2 cellular contexts compared by ENCODE assay signal in the genomic region with DNA sequence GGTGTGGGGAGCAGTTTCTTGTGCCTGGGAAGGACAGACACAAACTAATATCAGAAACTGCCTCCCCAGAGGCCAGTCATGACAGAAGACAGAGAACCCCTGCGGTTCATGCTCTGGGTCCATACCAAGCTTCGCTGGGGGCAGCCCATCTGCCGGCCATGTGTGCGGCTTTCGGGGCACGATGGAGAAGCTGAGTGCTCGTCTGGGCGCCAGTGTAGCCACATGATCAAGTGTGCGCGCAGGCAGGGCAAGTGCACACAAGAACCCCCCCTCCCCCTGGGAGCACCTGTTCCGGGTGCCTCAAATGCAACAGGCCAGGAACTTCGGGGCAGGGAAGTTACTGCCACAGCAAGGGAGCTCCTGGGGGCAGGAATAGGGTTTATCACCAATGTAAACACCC.
TF ChIP-seq lines count a peak whose summit lies in the region.

No MANE protein-coding gene starts in this region.

TF ChIP-seq in WTC11, 78 proteins besides CTCF, POLR2A, EP300 and RAD21:
- TF ChIP-seq SOX15 (CRISPR knock-in tag; IDR thresholded peaks at IDR 0.05) (no peak), ESRRA (CRISPR knock-in tag; IDR thresholded peaks at IDR 0.05; ENCODE audit: borderline replicate concordance) (no peak), ZNF396 (CRISPR knock-in tag; IDR thresholded peaks at IDR 0.05; ENCODE audit: borderline replicate concordance) (no peak), ATF2 (CRISPR knock-in tag; IDR thresholded peaks at IDR 0.05; ENCODE audit: borderline replicate concordance, low read depth) (no peak), SMAD4 (CRISPR knock-in tag; IDR thresholded peaks at IDR 0.05) (no peak), FOXK1 (CRISPR knock-in tag; IDR thresholded peaks at IDR 0.05) (no peak), RELA (CRISPR knock-in tag; IDR thresholded peaks at IDR 0.05; ENCODE audit: borderline replicate concordance) (no peak), NR2C2 (CRISPR knock-in tag; IDR thresholded peaks at IDR 0.05) (no peak), MXD4 (CRISPR knock-in tag; IDR thresholded peaks at IDR 0.05; ENCODE audit: borderline replicate concordance) (no peak), CREB1 (CRISPR knock-in tag; IDR thresholded peaks at IDR 0.05) (no peak), ZNF121 (CRISPR knock-in tag; IDR thresholded peaks at IDR 0.05) (no peak)
- TF ChIP-seq, protein P1, sequence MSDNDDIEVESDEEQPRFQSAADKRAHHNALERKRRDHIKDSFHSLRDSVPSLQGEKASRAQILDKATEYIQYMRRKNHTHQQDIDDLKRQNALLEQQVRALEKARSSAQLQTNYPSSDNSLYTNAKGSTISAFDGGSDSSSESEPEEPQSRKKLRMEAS (CRISPR knock-in tag; IDR thresholded peaks at IDR 0.05), result no peak
- TF ChIP-seq, protein P2, sequence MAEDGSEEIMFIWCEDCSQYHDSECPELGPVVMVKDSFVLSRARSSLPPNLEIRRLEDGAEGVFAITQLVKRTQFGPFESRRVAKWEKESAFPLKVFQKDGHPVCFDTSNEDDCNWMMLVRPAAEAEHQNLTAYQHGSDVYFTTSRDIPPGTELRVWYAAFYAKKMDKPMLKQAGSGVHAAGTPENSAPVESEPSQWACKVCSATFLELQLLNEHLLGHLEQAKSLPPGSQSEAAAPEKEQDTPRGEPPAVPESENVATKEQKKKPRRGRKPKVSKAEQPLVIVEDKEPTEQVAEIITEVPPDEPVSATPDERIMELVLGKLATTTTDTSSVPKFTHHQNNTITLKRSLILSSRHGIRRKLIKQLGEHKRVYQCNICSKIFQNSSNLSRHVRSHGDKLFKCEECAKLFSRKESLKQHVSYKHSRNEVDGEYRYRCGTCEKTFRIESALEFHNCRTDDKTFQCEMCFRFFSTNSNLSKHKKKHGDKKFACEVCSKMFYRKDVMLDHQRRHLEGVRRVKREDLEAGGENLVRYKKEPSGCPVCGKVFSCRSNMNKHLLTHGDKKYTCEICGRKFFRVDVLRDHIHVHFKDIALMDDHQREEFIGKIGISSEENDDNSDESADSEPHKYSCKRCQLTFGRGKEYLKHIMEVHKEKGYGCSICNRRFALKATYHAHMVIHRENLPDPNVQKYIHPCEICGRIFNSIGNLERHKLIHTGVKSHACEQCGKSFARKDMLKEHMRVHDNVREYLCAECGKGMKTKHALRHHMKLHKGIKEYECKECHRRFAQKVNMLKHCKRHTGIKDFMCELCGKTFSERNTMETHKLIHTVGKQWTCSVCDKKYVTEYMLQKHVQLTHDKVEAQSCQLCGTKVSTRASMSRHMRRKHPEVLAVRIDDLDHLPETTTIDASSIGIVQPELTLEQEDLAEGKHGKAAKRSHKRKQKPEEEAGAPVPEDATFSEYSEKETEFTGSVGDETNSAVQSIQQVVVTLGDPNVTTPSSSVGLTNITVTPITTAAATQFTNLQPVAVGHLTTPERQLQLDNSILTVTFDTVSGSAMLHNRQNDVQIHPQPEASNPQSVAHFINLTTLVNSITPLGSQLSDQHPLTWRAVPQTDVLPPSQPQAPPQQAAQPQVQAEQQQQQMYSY (CRISPR knock-in tag; IDR thresholded peaks at IDR 0.05), result no peak

TF ChIP-seq in HepG2, 621 proteins besides CTCF, POLR2A, EP300 and RAD21:
- TF ChIP-seq ZNF619 (CRISPR knock-in tag; IDR thresholded peaks at IDR 0.05), result no peak
- TF ChIP-seq SMAD9 (CRISPR knock-in tag; IDR thresholded peaks at IDR 0.05), result no peak
- TF ChIP-seq, protein P3, sequence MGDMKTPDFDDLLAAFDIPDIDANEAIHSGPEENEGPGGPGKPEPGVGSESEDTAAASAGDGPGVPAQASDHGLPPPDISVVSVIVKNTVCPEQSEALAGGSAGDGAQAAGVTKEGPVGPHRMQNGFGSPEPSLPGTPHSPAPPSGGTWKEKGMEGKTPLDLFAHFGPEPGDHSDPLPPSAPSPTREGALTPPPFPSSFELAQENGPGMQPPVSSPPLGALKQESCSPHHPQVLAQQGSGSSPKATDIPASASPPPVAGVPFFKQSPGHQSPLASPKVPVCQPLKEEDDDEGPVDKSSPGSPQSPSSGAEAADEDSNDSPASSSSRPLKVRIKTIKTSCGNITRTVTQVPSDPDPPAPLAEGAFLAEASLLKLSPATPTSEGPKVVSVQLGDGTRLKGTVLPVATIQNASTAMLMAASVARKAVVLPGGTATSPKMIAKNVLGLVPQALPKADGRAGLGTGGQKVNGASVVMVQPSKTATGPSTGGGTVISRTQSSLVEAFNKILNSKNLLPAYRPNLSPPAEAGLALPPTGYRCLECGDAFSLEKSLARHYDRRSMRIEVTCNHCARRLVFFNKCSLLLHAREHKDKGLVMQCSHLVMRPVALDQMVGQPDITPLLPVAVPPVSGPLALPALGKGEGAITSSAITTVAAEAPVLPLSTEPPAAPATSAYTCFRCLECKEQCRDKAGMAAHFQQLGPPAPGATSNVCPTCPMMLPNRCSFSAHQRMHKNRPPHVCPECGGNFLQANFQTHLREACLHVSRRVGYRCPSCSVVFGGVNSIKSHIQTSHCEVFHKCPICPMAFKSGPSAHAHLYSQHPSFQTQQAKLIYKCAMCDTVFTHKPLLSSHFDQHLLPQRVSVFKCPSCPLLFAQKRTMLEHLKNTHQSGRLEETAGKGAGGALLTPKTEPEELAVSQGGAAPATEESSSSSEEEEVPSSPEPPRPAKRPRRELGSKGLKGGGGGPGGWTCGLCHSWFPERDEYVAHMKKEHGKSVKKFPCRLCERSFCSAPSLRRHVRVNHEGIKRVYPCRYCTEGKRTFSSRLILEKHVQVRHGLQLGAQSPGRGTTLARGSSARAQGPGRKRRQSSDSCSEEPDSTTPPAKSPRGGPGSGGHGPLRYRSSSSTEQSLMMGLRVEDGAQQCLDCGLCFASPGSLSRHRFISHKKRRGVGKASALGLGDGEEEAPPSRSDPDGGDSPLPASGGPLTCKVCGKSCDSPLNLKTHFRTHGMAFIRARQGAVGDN (CRISPR knock-in tag; IDR thresholded peaks at IDR 0.05), result no peak
- no peak for TF ChIP-seq CCDC6 (CRISPR knock-in tag; IDR thresholded peaks at IDR 0.05)
- TF ChIP-seq HMGA1 (CRISPR knock-in tag; conservative IDR thresholded peaks at IDR 0.05), result no peak
- no peak for TF ChIP-seq THRA (CRISPR knock-in tag; IDR thresholded peaks at IDR 0.05; ENCODE audit: borderline replicate concordance)
- no peak for TF ChIP-seq MAFF (IDR thresholded peaks at IDR 0.05; ENCODE audit: low read depth, low read length)
- TF ChIP-seq IRF2 (CRISPR knock-in tag; IDR thresholded peaks at IDR 0.05), result no peak
- TF ChIP-seq TCF7 (IDR thresholded peaks at IDR 0.05; ENCODE audit: low read depth), result no peak
- TF ChIP-seq MIER2 (CRISPR knock-in tag; IDR thresholded peaks at IDR 0.05), result no peak
- no peak for TF ChIP-seq ZNF672 (CRISPR knock-in tag; IDR thresholded peaks at IDR 0.05)
- TF ChIP-seq, protein P4, sequence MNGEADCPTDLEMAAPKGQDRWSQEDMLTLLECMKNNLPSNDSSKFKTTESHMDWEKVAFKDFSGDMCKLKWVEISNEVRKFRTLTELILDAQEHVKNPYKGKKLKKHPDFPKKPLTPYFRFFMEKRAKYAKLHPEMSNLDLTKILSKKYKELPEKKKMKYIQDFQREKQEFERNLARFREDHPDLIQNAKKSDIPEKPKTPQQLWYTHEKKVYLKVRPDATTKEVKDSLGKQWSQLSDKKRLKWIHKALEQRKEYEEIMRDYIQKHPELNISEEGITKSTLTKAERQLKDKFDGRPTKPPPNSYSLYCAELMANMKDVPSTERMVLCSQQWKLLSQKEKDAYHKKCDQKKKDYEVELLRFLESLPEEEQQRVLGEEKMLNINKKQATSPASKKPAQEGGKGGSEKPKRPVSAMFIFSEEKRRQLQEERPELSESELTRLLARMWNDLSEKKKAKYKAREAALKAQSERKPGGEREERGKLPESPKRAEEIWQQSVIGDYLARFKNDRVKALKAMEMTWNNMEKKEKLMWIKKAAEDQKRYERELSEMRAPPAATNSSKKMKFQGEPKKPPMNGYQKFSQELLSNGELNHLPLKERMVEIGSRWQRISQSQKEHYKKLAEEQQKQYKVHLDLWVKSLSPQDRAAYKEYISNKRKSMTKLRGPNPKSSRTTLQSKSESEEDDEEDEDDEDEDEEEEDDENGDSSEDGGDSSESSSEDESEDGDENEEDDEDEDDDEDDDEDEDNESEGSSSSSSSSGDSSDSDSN (CRISPR knock-in tag; IDR thresholded peaks at IDR 0.05), result no peak
- no peak for TF ChIP-seq HBP1 (CRISPR knock-in tag; IDR thresholded peaks at IDR 0.05; ENCODE audit: low read depth)
TF ChIP-seq in HepG2: peak in this region for 0.
